In the genomic region with DNA sequence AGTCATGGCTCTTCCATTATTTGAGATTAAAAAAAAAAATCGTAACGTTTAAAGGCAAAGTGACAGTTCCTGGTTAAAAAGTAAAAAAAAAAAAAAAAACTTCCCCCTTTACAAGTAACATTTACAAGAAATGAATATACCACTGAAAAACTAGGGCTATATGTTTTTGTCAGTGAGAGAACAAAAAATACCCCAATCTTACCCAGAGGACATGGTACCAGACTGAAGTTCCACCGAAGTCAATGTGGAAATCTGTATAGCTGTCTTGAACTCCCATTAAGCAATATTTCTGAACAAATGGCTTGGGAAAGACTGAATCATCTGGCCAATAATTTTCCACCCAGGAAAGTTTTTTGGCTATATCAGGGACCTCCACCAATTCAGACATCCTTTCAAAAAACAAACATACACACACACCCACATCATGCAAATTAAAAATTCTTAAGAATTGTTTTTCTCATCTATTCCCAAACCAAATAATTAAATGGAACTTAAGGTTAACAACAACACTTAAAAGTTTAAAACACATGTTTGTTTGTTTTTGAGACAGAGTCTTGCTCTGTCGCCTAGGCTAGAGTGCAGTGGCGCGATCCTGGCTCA, we compare ENCODE assay signal across 1 cellular context.
TF ChIP-seq lines count a peak whose summit lies in the region.

No MANE protein-coding gene starts in this region.

TF ChIP-seq in HepG2, 621 proteins besides CTCF, POLR2A, EP300 and RAD21:
- TF ChIP-seq POLR2G (IDR thresholded peaks at IDR 0.05; ENCODE audit: low read depth, low read length) (no peak), KDM3A (CRISPR knock-in tag; IDR thresholded peaks at IDR 0.05; ENCODE audit: low read depth) (no peak), PHB2 (IDR thresholded peaks at IDR 0.05; ENCODE audit: partially characterized antibody) (no peak), NR1H2 (CRISPR knock-in tag; IDR thresholded peaks at IDR 0.05; ENCODE audit: borderline replicate concordance, low read depth) (no peak), ZNF546 (CRISPR knock-in tag; conservative IDR thresholded peaks at IDR 0.05) (no peak)
- TF ChIP-seq, protein P1, sequence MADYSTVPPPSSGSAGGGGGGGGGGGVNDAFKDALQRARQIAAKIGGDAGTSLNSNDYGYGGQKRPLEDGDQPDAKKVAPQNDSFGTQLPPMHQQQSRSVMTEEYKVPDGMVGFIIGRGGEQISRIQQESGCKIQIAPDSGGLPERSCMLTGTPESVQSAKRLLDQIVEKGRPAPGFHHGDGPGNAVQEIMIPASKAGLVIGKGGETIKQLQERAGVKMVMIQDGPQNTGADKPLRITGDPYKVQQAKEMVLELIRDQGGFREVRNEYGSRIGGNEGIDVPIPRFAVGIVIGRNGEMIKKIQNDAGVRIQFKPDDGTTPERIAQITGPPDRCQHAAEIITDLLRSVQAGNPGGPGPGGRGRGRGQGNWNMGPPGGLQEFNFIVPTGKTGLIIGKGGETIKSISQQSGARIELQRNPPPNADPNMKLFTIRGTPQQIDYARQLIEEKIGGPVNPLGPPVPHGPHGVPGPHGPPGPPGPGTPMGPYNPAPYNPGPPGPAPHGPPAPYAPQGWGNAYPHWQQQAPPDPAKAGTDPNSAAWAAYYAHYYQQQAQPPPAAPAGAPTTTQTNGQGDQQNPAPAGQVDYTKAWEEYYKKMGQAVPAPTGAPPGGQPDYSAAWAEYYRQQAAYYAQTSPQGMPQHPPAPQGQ (CRISPR knock-in tag; IDR thresholded peaks at IDR 0.05; ENCODE audit: borderline replicate concordance): no peak
TF ChIP-seq in HepG2: peak in this region for 0.
